In the genomic region with DNA sequence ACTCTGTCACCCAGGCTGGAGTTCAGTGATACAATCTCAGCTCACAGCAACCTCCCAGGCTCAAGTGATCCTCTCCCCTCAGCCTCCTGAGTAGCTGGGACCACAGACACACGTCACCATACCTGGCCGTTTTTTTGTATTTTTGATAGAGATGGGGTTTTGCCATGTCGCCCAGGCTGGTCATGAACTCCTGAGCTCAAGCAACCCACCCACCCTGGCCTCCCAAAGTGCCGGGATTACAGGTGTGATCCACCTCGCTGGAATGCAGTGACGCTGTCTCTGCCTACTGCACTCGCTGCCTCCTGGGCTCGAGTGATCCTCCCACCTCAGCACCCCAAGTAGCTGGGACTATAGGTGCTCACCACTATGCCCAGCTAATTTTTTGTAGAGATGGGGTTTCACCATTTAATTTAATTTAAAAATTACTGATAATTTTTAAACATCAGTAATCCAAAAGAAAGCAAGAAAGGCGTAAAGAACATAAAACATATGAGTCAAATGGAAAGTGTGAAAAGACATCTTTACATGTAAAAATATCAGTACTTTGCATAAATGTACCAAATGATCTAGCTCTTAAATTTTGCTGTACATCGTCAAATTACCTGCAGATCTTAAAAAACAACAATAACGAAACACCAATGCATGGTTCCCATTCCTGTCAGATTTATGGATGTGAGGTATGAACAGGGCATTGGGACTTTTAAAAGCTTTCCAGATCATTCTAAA, we compare ENCODE assay signal across 2 cellular contexts.
TF ChIP-seq lines count a peak whose summit lies in the region.

No MANE protein-coding gene starts in this region.

TF ChIP-seq in HepG2, 621 proteins besides CTCF, POLR2A, EP300 and RAD21:
- TF ChIP-seq, protein P1, sequence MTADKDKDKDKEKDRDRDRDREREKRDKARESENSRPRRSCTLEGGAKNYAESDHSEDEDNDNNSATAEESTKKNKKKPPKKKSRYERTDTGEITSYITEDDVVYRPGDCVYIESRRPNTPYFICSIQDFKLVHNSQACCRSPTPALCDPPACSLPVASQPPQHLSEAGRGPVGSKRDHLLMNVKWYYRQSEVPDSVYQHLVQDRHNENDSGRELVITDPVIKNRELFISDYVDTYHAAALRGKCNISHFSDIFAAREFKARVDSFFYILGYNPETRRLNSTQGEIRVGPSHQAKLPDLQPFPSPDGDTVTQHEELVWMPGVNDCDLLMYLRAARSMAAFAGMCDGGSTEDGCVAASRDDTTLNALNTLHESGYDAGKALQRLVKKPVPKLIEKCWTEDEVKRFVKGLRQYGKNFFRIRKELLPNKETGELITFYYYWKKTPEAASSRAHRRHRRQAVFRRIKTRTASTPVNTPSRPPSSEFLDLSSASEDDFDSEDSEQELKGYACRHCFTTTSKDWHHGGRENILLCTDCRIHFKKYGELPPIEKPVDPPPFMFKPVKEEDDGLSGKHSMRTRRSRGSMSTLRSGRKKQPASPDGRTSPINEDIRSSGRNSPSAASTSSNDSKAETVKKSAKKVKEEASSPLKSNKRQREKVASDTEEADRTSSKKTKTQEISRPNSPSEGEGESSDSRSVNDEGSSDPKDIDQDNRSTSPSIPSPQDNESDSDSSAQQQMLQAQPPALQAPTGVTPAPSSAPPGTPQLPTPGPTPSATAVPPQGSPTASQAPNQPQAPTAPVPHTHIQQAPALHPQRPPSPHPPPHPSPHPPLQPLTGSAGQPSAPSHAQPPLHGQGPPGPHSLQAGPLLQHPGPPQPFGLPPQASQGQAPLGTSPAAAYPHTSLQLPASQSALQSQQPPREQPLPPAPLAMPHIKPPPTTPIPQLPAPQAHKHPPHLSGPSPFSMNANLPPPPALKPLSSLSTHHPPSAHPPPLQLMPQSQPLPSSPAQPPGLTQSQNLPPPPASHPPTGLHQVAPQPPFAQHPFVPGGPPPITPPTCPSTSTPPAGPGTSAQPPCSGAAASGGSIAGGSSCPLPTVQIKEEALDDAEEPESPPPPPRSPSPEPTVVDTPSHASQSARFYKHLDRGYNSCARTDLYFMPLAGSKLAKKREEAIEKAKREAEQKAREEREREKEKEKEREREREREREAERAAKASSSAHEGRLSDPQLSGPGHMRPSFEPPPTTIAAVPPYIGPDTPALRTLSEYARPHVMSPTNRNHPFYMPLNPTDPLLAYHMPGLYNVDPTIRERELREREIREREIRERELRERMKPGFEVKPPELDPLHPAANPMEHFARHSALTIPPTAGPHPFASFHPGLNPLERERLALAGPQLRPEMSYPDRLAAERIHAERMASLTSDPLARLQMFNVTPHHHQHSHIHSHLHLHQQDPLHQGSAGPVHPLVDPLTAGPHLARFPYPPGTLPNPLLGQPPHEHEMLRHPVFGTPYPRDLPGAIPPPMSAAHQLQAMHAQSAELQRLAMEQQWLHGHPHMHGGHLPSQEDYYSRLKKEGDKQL (CRISPR knock-in tag; IDR thresholded peaks at IDR 0.05; ENCODE audit: low read depth) = no peak
- TF ChIP-seq SIX1 (CRISPR knock-in tag; IDR thresholded peaks at IDR 0.05; ENCODE audit: borderline replicate concordance) (no peak), MED13 (CRISPR knock-in tag; IDR thresholded peaks at IDR 0.05) (no peak), XRCC5 (optimal IDR thresholded peaks at IDR 0.05; ENCODE audit: low read length) (no peak), PHB2 (IDR thresholded peaks at IDR 0.05; ENCODE audit: partially characterized antibody) (no peak), SNRNP70 (IDR thresholded peaks at IDR 0.05; ENCODE audit: low read depth, low read length) (no peak), FLYWCH1 (CRISPR knock-in tag; IDR thresholded peaks at IDR 0.05) (no peak), RBAK (CRISPR knock-in tag; IDR thresholded peaks at IDR 0.05) (no peak), ZBTB3 (CRISPR knock-in tag; IDR thresholded peaks at IDR 0.05; ENCODE audit: borderline replicate concordance, low read depth) (no peak), MEIS1 (CRISPR knock-in tag; IDR thresholded peaks at IDR 0.05; ENCODE audit: borderline replicate concordance) (no peak), MXD4 (CRISPR knock-in tag; IDR thresholded peaks at IDR 0.05) (no peak), KLF16 (CRISPR knock-in tag; IDR thresholded peaks at IDR 0.05) (no peak)
- TF ChIP-seq, protein P2, sequence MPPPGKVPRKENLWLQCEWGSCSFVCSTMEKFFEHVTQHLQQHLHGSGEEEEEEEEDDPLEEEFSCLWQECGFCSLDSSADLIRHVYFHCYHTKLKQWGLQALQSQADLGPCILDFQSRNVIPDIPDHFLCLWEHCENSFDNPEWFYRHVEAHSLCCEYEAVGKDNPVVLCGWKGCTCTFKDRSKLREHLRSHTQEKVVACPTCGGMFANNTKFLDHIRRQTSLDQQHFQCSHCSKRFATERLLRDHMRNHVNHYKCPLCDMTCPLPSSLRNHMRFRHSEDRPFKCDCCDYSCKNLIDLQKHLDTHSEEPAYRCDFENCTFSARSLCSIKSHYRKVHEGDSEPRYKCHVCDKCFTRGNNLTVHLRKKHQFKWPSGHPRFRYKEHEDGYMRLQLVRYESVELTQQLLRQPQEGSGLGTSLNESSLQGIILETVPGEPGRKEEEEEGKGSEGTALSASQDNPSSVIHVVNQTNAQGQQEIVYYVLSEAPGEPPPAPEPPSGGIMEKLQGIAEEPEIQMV (CRISPR knock-in tag; IDR thresholded peaks at IDR 0.05; ENCODE audit: low read depth) = no peak
- TF ChIP-seq, protein P3, sequence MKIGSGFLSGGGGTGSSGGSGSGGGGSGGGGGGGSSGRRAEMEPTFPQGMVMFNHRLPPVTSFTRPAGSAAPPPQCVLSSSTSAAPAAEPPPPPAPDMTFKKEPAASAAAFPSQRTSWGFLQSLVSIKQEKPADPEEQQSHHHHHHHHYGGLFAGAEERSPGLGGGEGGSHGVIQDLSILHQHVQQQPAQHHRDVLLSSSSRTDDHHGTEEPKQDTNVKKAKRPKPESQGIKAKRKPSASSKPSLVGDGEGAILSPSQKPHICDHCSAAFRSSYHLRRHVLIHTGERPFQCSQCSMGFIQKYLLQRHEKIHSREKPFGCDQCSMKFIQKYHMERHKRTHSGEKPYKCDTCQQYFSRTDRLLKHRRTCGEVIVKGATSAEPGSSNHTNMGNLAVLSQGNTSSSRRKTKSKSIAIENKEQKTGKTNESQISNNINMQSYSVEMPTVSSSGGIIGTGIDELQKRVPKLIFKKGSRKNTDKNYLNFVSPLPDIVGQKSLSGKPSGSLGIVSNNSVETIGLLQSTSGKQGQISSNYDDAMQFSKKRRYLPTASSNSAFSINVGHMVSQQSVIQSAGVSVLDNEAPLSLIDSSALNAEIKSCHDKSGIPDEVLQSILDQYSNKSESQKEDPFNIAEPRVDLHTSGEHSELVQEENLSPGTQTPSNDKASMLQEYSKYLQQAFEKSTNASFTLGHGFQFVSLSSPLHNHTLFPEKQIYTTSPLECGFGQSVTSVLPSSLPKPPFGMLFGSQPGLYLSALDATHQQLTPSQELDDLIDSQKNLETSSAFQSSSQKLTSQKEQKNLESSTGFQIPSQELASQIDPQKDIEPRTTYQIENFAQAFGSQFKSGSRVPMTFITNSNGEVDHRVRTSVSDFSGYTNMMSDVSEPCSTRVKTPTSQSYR (CRISPR knock-in tag; IDR thresholded peaks at IDR 0.05; ENCODE audit: borderline replicate concordance) = no peak
- TF ChIP-seq, protein P4, sequence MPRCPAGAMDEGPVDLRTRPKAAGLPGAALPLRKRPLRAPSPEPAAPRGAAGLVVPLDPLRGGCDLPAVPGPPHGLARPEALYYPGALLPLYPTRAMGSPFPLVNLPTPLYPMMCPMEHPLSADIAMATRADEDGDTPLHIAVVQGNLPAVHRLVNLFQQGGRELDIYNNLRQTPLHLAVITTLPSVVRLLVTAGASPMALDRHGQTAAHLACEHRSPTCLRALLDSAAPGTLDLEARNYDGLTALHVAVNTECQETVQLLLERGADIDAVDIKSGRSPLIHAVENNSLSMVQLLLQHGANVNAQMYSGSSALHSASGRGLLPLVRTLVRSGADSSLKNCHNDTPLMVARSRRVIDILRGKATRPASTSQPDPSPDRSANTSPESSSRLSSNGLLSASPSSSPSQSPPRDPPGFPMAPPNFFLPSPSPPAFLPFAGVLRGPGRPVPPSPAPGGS (CRISPR knock-in tag; IDR thresholded peaks at IDR 0.05) = no peak

TF ChIP-seq in endothelial cell of umbilical vein, 7 proteins besides CTCF, POLR2A, EP300 and RAD21:
- TF ChIP-seq EZH2 (IDR thresholded peaks at IDR 0.05; ENCODE audit: borderline replicate concordance, low read depth, low read length, severe bottlenecking) (no peak), FOS (IDR thresholded peaks at IDR 0.05; ENCODE audit: borderline replicate concordance, insufficient read depth, low read length) (no peak), GATA2 (IDR thresholded peaks at IDR 0.05; ENCODE audit: insufficient read depth, insufficient read length, low read depth, low read length) (no peak), JUN (IDR thresholded peaks at IDR 0.05; ENCODE audit: borderline replicate concordance, insufficient read depth, insufficient read length, low read depth) (no peak), MYC (IDR thresholded peaks at IDR 0.05; ENCODE audit: low read depth, low read length) (no peak), POLR2AphosphoS5 (IDR thresholded peaks at IDR 0.05; ENCODE audit: insufficient read depth, low read depth, low read length) (no peak)
- TF ChIP-seq, protein P5, sequence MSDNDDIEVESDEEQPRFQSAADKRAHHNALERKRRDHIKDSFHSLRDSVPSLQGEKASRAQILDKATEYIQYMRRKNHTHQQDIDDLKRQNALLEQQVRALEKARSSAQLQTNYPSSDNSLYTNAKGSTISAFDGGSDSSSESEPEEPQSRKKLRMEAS (IDR thresholded peaks at IDR 0.05; ENCODE audit: insufficient read depth, insufficient read length) = no peak
